Comparison of ENCODE assay signal across 8 cellular contexts in genomic region chr1:38046884-38047602, GRCh38. TPM values are rescaled to one million over a fixed set of nuclear protein-coding genes. Genes with fewer than 3 reads are reported as not detected.
DNase-seq lines count a peak whose midpoint lies in the region; ATAC-seq lines count a peak whose summit lies in the region.

No MANE protein-coding gene starts in this region.

- H4K20me1 ChIP-seq in BLaER1 treated with 17β-estradiol and CSF1 and Interleukin-3, amounts not matched to agents 10 nM and 100 nM, result peaks cover 0 to 69% (median 47%) of the 10 kb centered on the region in 11 experiments; a peak in 18 of 22 replicates

- peak; percentile 71 for ATAC-seq in GM19463 (IDR thresholded peaks at IDR 0.05; ENCODE audit: unreplicated experiment)

- DNase-seq in HT-29 (ENCODE audit: low spot score) (peak; percentile 69), SJCRH30 (peak; percentile 93 to 94), glomerular visceral epithelial cell (ENCODE audit: extremely low spot score) (peak; percentile 90), occipital lobe (lab: John Stamatoyannopoulos, UW) (peak; percentile 91), superior temporal gyrus (ENCODE audit: extremely low spot score) (peak; percentile 86)
- peak; percentile 83 for DNase-seq in activated naive CD4-positive, alpha-beta T cell treated with anti-CD3 and anti-CD28 coated beads, Interleukin-2, amount 10 ng/mL, durations not matched to agents 7 days and 5 days

- H3K27me3 Mint-ChIP-seq in activated naive CD4-positive, alpha-beta T cell treated with anti-CD3 and anti-CD28 coated beads, Interleukin-2, amount 10 ng/mL, durations not matched to agents 7 days and 5 days, result peaks cover 90% of the 10 kb centered on the region

- peaks cover 5 to 37% (median 22%) of the 10 kb centered on the region in 10 experiments; a peak in 17 of 20 replicates for H3K4me1 ChIP-seq in BLaER1 treated with 17β-estradiol and CSF1 and Interleukin-3, amounts not matched to agents 10 nM and 100 nM
- peaks cover 8% of the 10 kb centered on the region; the same call in 1 of the 2 replicates for H3K4me1 ChIP-seq in SJCRH30

- peak overlapping the region; percentile 95 to 99 (median 98) for H3K4me2 ChIP-seq in BLaER1 treated with 17β-estradiol and CSF1 and Interleukin-3, amounts not matched to agents 10 nM and 100 nM

- H3K9ac ChIP-seq in BLaER1 treated with 17β-estradiol and CSF1 and Interleukin-3, amounts not matched to agents 10 nM and 100 nM, result peak overlapping the region; percentile 20 to 66 (median 56); a peak in 17 of 22 replicates

- no peak overlapping the region for H3K27ac ChIP-seq in BLaER1 treated with 17β-estradiol and CSF1 and Interleukin-3, amounts not matched to agents 10 nM and 100 nM
- peak overlapping the region; percentile 27; the same call in 1 of the 2 replicates for H3K27ac ChIP-seq in SJCRH30

- peaks cover 0 to 9% (median 0%) of the 10 kb centered on the region in 11 experiments; a peak in 4 of 22 replicates for H3K9me3 ChIP-seq in BLaER1 treated with 17β-estradiol and CSF1 and Interleukin-3, amounts not matched to agents 10 nM and 100 nM (replicated peaks in 1 of 11)
- H3K9me3 ChIP-seq in SJCRH30 (replicated peaks), result no peaks in the 10 kb centered on the region

- peak overlapping the region; percentile 61 to 77 (median 67) for H3K4me3 ChIP-seq in BLaER1 treated with 17β-estradiol and CSF1 and Interleukin-3, amounts not matched to agents 10 nM and 100 nM
- H3K4me3 ChIP-seq in SJCRH30, result peak overlapping the region; percentile 69

- no peaks in the 10 kb centered on the region for H3K36me3 ChIP-seq in BLaER1 treated with 17β-estradiol and CSF1 and Interleukin-3, amounts not matched to agents 10 nM and 100 nM
- H3K36me3 ChIP-seq in SJCRH30, result no peaks in the 10 kb centered on the region

- peaks cover 9% of the 10 kb centered on the region for H3K4me1 Mint-ChIP-seq in activated naive CD4-positive, alpha-beta T cell treated with anti-CD3 and anti-CD28 coated beads, Interleukin-2, amount 10 ng/mL, durations not matched to agents 7 days and 5 days

- no peaks in the 10 kb centered on the region for H3K36me3 Mint-ChIP-seq in activated naive CD4-positive, alpha-beta T cell treated with anti-CD3 and anti-CD28 coated beads, Interleukin-2, amount 10 ng/mL, durations not matched to agents 7 days and 5 days

- no peak overlapping the region for H3K27ac Mint-ChIP-seq in activated naive CD4-positive, alpha-beta T cell treated with anti-CD3 and anti-CD28 coated beads, Interleukin-2, amount 10 ng/mL, durations not matched to agents 7 days and 5 days

- H3K27me3 ChIP-seq in BLaER1 treated with 17β-estradiol and CSF1 and Interleukin-3, amounts not matched to agents 10 nM and 100 nM, result peaks cover 66 to 76% (median 71%) of the 10 kb centered on the region in 11 experiments
- no peaks in the 10 kb centered on the region for H3K27me3 ChIP-seq in SJCRH30

- CTCF ChIA-PET in activated naive CD4-positive, alpha-beta T cell treated with anti-CD3 and anti-CD28 coated beads, Interleukin-2, amount 10 ng/mL, durations not matched to agents 7 days and 5 days (lab: Charles Lee), result interaction anchor here (1.2 kb wide), 1 partner anchor 25 kb away, joined by 3 read pairs; no protein-coding TSS in a partner anchor

- H3K9me3 Mint-ChIP-seq in activated naive CD4-positive, alpha-beta T cell treated with anti-CD3 and anti-CD28 coated beads, Interleukin-2, amount 10 ng/mL, durations not matched to agents 7 days and 5 days, result no peaks in the 10 kb centered on the region

- peak overlapping the region; percentile 69 for H3K4me3 Mint-ChIP-seq in activated naive CD4-positive, alpha-beta T cell treated with anti-CD3 and anti-CD28 coated beads, Interleukin-2, amount 10 ng/mL, durations not matched to agents 7 days and 5 days

RNA-seq across cellular contexts. Expression of gene POU3F1, which starts 0.5 kb away (rescaled TPM):
- 0.94 and 1.1 TPM in 2 replicates for total RNA-seq in HT-29 (2014; rRNA removed; shearing (Covaris generic))
- total RNA-seq in SJCRH30 (2014; rRNA removed; shearing (Covaris generic)), result 1.6 and 1.7 TPM in 2 replicates
- total RNA-seq in occipital lobe, result 9.4 TPM

RNA-seq across cellular contexts. Expression of gene UTP11, which starts 34.5 kb away (rescaled TPM):
- total RNA-seq in HT-29 (2014; rRNA removed; shearing (Covaris generic)), result 22.1 and 26.1 TPM in 2 replicates
- 125 and 128 TPM in 2 replicates for total RNA-seq in SJCRH30 (2014; rRNA removed; shearing (Covaris generic))
- 52.9 TPM for total RNA-seq in occipital lobe

RNA-seq across cellular contexts. Expression of gene FHL3, which starts 41.7 kb away (rescaled TPM):
- total RNA-seq in HT-29 (2014; rRNA removed; shearing (Covaris generic)), result 12.2 and 15.2 TPM in 2 replicates
- 17.6 and 20.6 TPM in 2 replicates for total RNA-seq in SJCRH30 (2014; rRNA removed; shearing (Covaris generic))
- 4.1 TPM for total RNA-seq in occipital lobe

RNA-seq across cellular contexts. Expression of gene SF3A3, which starts 57.2 kb away (rescaled TPM):
- 57.5 and 69.0 TPM in 2 replicates for total RNA-seq in HT-29 (2014; rRNA removed; shearing (Covaris generic))
- 187 and 190 TPM in 2 replicates for total RNA-seq in SJCRH30 (2014; rRNA removed; shearing (Covaris generic))
- total RNA-seq in occipital lobe, result 53.5 TPM
